20 cellular contexts compared by ENCODE assay signal in the genomic region with DNA sequence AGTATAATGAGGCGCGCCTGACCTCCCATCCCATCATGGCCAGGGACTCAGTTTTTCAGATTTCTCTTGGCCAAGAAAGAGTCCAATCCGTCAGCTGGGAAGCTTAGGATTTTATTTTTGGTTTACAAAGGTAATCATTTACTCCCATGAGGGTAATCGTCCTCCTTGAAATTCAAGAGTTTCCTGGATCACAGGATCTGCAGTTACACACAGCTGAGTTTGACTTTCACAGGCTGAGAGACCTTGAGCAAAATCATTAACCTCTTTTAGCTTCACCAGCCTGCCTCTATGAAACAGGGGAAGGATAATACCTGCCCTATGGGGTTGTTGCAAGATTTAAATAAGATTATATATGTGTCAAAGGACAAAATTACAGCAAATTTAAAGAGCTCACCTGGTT. TPM values are rescaled to one million over a fixed set of nuclear protein-coding genes. Genes with fewer than 3 reads are reported as not detected.
A peak's percentile ranks its signal among the peaks of the same experiment; 100 is the strongest.
DNase-seq lines count a peak whose midpoint lies in the region; ATAC-seq and TF ChIP-seq lines count a peak whose summit lies in the region.
"Had no signal": no experiment of that assay in that cellular context is flagged by ENCODE, and none has a peak within 500 bp of the region (broad histone marks: within the 10 kb centered on the region; RNA-seq: fewer than 3 reads in every experiment).

No MANE protein-coding gene starts in this region.

- peak overlapping the region; percentile 44 for H2BK5ac ChIP-seq in mesenchymal stem cell (ENCODE audit: low read depth, low read length, poor library complexity, severe bottlenecking)

- no peak overlapping the region for H3K4me3 Mint-ChIP-seq in endodermal cell

- H3K27ac ChIP-seq in endodermal cell (ENCODE audit: low read depth, low read length) = no peak overlapping the region
- no peak overlapping the region for H3K27ac ChIP-seq in hepatocyte
- H3K27ac ChIP-seq in mesenchymal stem cell (ENCODE audit: low read length, poor library complexity, severe bottlenecking) = peak overlapping the region; percentile 42
- H3K27ac ChIP-seq in upper lobe of right lung = no peak overlapping the region
- no peak overlapping the region for H3K27ac ChIP-seq in tibial nerve
- H3K27ac ChIP-seq: SJSA1 had no signal

- no peak overlapping the region for H4K8ac ChIP-seq in mesenchymal stem cell (ENCODE audit: low read length)

- H3K27me3 ChIP-seq in endodermal cell (ENCODE audit: control insufficient read depth, insufficient read depth, low read length, poor library complexity, severe bottlenecking) (no peaks in the 10 kb centered on the region), hepatocyte (no peaks in the 10 kb centered on the region), mesenchymal stem cell (ENCODE audit: control insufficient read depth in 1 of 2, insufficient read depth in 1 of 2, low read length in 2 of 2) (peaks cover 3 to 23% of the 10 kb centered on the region in 2 experiments), upper lobe of right lung (no peaks in the 10 kb centered on the region), tibial nerve (no peaks in the 10 kb centered on the region)
- H3K27me3 ChIP-seq: SJSA1 had no signal

- no peak overlapping the region for H3K14ac ChIP-seq in mesenchymal stem cell (ENCODE audit: low read length in 2 of 2)

- no peak for TF ChIP-seq EP300 in tibial nerve (IDR thresholded peaks at IDR 0.05)

- no peak for TF ChIP-seq POLR2A in tibial nerve (IDR thresholded peaks at IDR 0.05)

- TF ChIP-seq CTCF in endodermal cell (conservative IDR thresholded peaks at IDR 0.05) (no peak), hepatocyte (IDR thresholded peaks at IDR 0.05; ENCODE audit: poor library complexity) (no peak), upper lobe of right lung (IDR thresholded peaks at IDR 0.05) (no peak), tibial nerve (IDR thresholded peaks at IDR 0.05) (no peak)

- H2BK12ac ChIP-seq in mesenchymal stem cell (ENCODE audit: low read length in 2 of 2) = no peak overlapping the region

- H4K91ac ChIP-seq in mesenchymal stem cell (ENCODE audit: low read length) = no peak overlapping the region

- intact Hi-C loops in upper lobe of right lung (cut with DNase I) = loop anchor here (10.0 kb wide), 1 partner anchor 678 kb away; a partner anchor contains a TSS

- no peaks in the 10 kb centered on the region for H3K9me3 Mint-ChIP-seq in endodermal cell

- H3K4me1 ChIP-seq in endodermal cell (ENCODE audit: control insufficient read depth, insufficient read depth, low read length) = no peaks in the 10 kb centered on the region
- no peaks in the 10 kb centered on the region for H3K4me1 ChIP-seq in hepatocyte (ENCODE audit: insufficient read depth)
- H3K4me1 ChIP-seq in mesenchymal stem cell (ENCODE audit: control insufficient read depth, insufficient read depth, low read depth, low read length) = peaks cover 9% of the 10 kb centered on the region
- H3K4me1 ChIP-seq in upper lobe of right lung = no peaks in the 10 kb centered on the region
- peaks cover 0 to 4% (median 0%) of the 10 kb centered on the region in 4 donors for H3K4me1 ChIP-seq in tibial nerve
- H3K4me1 ChIP-seq: BE2C, SJSA1 had no signal

- H3K9me3 ChIP-seq in endodermal cell (ENCODE audit: control insufficient read depth, low read length) (no peaks in the 10 kb centered on the region), hepatocyte (ENCODE audit: low read depth) (no peaks in the 10 kb centered on the region), mesenchymal stem cell (ENCODE audit: control insufficient read depth, low read length) (no peaks in the 10 kb centered on the region), upper lobe of right lung (no peaks in the 10 kb centered on the region), tibial nerve (no peaks in the 10 kb centered on the region)
- H3K9me3 ChIP-seq: BE2C, SJSA1 had no signal

- no peak overlapping the region for H2BK15ac ChIP-seq in mesenchymal stem cell (ENCODE audit: low read depth, poor library complexity, severe bottlenecking)

- H3K36me3 ChIP-seq in endodermal cell (ENCODE audit: control insufficient read depth, insufficient read depth, low read length) (no peaks in the 10 kb centered on the region), hepatocyte (replicated peaks; ENCODE audit: insufficient read depth, low read depth) (no peaks in the 10 kb centered on the region), mesenchymal stem cell (ENCODE audit: control insufficient read depth in 1 of 2, insufficient read depth in 2 of 2, low read depth in 1 of 2, low read length in 2 of 2) (no peaks in the 10 kb centered on the region), upper lobe of right lung (no peaks in the 10 kb centered on the region), tibial nerve (no peaks in the 10 kb centered on the region)
- H3K36me3 ChIP-seq: BE2C, SJSA1 had no signal

- peak overlapping the region; percentile 36 for H3K27ac Mint-ChIP-seq in endodermal cell

- H3K4me3 ChIP-seq in endodermal cell (ENCODE audit: low read length) (no peak overlapping the region), hepatocyte (no peak overlapping the region), mesenchymal stem cell (ENCODE audit: insufficient read depth in 1 of 2, low read depth in 1 of 2, low read length in 2 of 2) (no peak overlapping the region), upper lobe of right lung (no peak overlapping the region), tibial nerve (no peak overlapping the region)
- H3K4me3 ChIP-seq: SJSA1 had no signal

- H3K9me2 ChIP-seq in hepatocyte (replicated peaks; ENCODE audit: insufficient read depth) = no peaks in the 10 kb centered on the region

- ATAC-seq in upper lobe of right lung = peak; percentile 47

- DNase-seq in endodermal cell (no peak), hepatocyte (ENCODE audit: low spot score) (no peak), mesenchymal stem cell (no peak), upper lobe of right lung (no peak), NCI-H1694 treated with DMSO at 0.1 percent for 48 hours (lab: John Stamatoyannopoulos, UW) (no peak), tibial nerve (ENCODE audit: low spot score in 2 of 2) (no peak), NCI-H748 treated with DMSO at 0.1 percent for 48 hours (lab: John Stamatoyannopoulos, UW) (no peak)
- DNase-seq: BE2C, Calu3, DMS79 treated with DMSO at 0.1 percent for 48 hours, GF-D8, NCI-H1092, NCI-H1417 treated with DMSO at 0.1 percent for 48 hours, NCI-H187, NCI-H2081 treated with DMSO at 0.1 percent for 48 hours, NCI-H524 treated with DMSO at 0.1 percent for 48 hours, NCI-H82, Right ventricle myocardium superior, RPMI8226 had no signal

- no peak overlapping the region for H3K23ac ChIP-seq in mesenchymal stem cell (ENCODE audit: low read length in 2 of 2)

- H2AFZ ChIP-seq in hepatocyte (peak overlapping the region; percentile 45), mesenchymal stem cell (ENCODE audit: low read depth, low read length) (no peak overlapping the region)

- H3K27me3 Mint-ChIP-seq in endodermal cell (ENCODE audit: insufficient read depth) = peaks cover 6% of the 10 kb centered on the region

- H2BK120ac ChIP-seq in mesenchymal stem cell (ENCODE audit: low read depth, low read length) = no peak overlapping the region

- H2AK5ac ChIP-seq in mesenchymal stem cell (ENCODE audit: low read length, severe bottlenecking) = no peak overlapping the region

- no peak overlapping the region for H3K4ac ChIP-seq in mesenchymal stem cell (ENCODE audit: low read depth in 1 of 2, low read length in 2 of 2)

- H3K79me1 ChIP-seq in mesenchymal stem cell (replicated peaks; ENCODE audit: low read length, poor library complexity, severe bottlenecking) = no peaks in the 10 kb centered on the region

- H4K20me1 ChIP-seq in hepatocyte (ENCODE audit: insufficient read depth, poor library complexity, severe bottlenecking) = no peaks in the 10 kb centered on the region

- no peaks in the 10 kb centered on the region for H3K36me3 Mint-ChIP-seq in endodermal cell (ENCODE audit: low read depth)

- H3K18ac ChIP-seq in mesenchymal stem cell (ENCODE audit: low read depth in 1 of 2, low read length in 2 of 2) = no peak overlapping the region

- no peaks in the 10 kb centered on the region for H3K79me2 ChIP-seq in hepatocyte

- H3K4me2 ChIP-seq in hepatocyte (no peak overlapping the region), mesenchymal stem cell (ENCODE audit: low read length, poor library complexity, severe bottlenecking) (peak overlapping the region; percentile 29)

- H3K9ac ChIP-seq in endodermal cell (ENCODE audit: extremely low read depth, low read length, poor library complexity, severe bottlenecking) = no peak overlapping the region
- no peak overlapping the region for H3K9ac ChIP-seq in mesenchymal stem cell (ENCODE audit: low read length)

- 88 to 100% methylated on average over 1 to 4 of the region's 4 CpGs for WGBS in endodermal cell (ENCODE audit: insufficient coverage in 1 of 2, insufficient read length in 1 of 2), 2 experiments
- WGBS in hepatocyte (ENCODE audit: low lambda C conversion rate, missing lambda C conversion rate) = 70% methylated on average over 4 of the region's 4 CpGs
- WGBS in mesenchymal stem cell = 83% methylated on average over 4 of the region's 4 CpGs
- 60 to 69% methylated on average over 4 of the region's 4 CpGs for WGBS in tibial nerve, 2 donors

- H3K4me1 Mint-ChIP-seq in endodermal cell = peaks cover 29% of the 10 kb centered on the region

RNA-seq across cellular contexts. Expression of a gene that starts 15.4 kb away (rescaled TPM):
- 10 to 100 TPM; 51.5 to 59.8 TPM for total RNA-seq in endodermal cell
- 65.6 TPM for polyA plus RNA-seq in endodermal cell (2013, experiment 1 of 2)
- polyA plus RNA-seq in endodermal cell (2013, experiment 2 of 2) = 59.0 TPM
- 121 and 141 TPM in 2 replicates for total RNA-seq in hepatocyte
- 72.6 and 102 TPM in 2 replicates for polyA plus RNA-seq in hepatocyte
- polyA plus RNA-seq in mesenchymal stem cell (2013, experiment 1 of 2) = 48.7 TPM
- 50.3 TPM for polyA plus RNA-seq in mesenchymal stem cell (2013, experiment 2 of 2)
- total RNA-seq in upper lobe of right lung = 44.2 TPM
- total RNA-seq in tibial nerve = 10 to 100 TPM; 70.2 to 97.5 (median 93.4) TPM

RNA-seq across cellular contexts. Expression of a gene that starts 36.3 kb away (rescaled TPM):
- total RNA-seq in endodermal cell = 10 to 100 TPM; 13.2 to 18.6 TPM
- 13.7 TPM for polyA plus RNA-seq in endodermal cell (2013, experiment 1 of 2)
- 13.8 TPM for polyA plus RNA-seq in endodermal cell (2013, experiment 2 of 2)
- total RNA-seq in hepatocyte = 25.6 and 38.9 TPM in 2 replicates
- 20.9 and 30.1 TPM in 2 replicates for polyA plus RNA-seq in hepatocyte
- polyA plus RNA-seq in mesenchymal stem cell (2013, experiment 1 of 2) = 12.5 TPM
- 13.8 TPM for polyA plus RNA-seq in mesenchymal stem cell (2013, experiment 2 of 2)
- total RNA-seq in upper lobe of right lung = 19.6 TPM
- total RNA-seq in tibial nerve = 10 to 100 TPM; 54.8 to 85.3 (median 64.0) TPM
